In genomic region chr18:58370662-58371061, GRCh38 we compare ENCODE assay signal across 19 cellular contexts.
DNase-seq lines count a peak whose midpoint lies in the region; TF ChIP-seq lines count a peak whose summit lies in the region.
"Had no signal": no experiment of that assay in that cellular context is flagged by ENCODE, and none has a peak within 500 bp of the region (broad histone marks: within the 10 kb centered on the region; RNA-seq: fewer than 3 reads in every experiment).

No MANE protein-coding gene starts in this region.

- 83% methylated on average over 5 of the region's 5 CpGs for WGBS in esophagus muscularis mucosa

- H3K4me3 Mint-ChIP-seq in neural progenitor cell: no peak overlapping the region
- H3K4me3 Mint-ChIP-seq: B cell; CD4-positive, alpha-beta T cell; CD8-positive, alpha-beta memory T cell had no signal

- no peak for TF ChIP-seq EP300 in esophagus muscularis mucosa (IDR thresholded peaks at IDR 0.05)

- intact Hi-C loops in esophagus muscularis mucosa (cut with DNase I): no loop called here

- H3K9me3 Mint-ChIP-seq in neural progenitor cell: no peaks in the 10 kb centered on the region
- H3K9me3 Mint-ChIP-seq: CD4-positive, alpha-beta T cell; CD8-positive, alpha-beta memory T cell had no signal

- peak; percentile 49 for DNase-seq in dermis blood vessel endothelial cell
- DNase-seq in esophagus muscularis mucosa (ENCODE audit: extremely low spot score): peak; percentile 55
- peak; percentile 35 to 67 for DNase-seq in lung microvascular endothelial cell (ENCODE audit: low read depth in 2 of 2)
- DNase-seq in neural progenitor cell (ENCODE audit: low spot score): no peak
- DNase-seq in putamen (ENCODE audit: low spot score): no peak
- DNase-seq in ecto neural progenitor cell (ENCODE audit: low spot score): no peak
- no peak for DNase-seq in HAP-1 (ENCODE audit: low spot score in 2 of 2)
- DNase-seq in DMS 273 treated with DMSO at 0.1 percent for 48 hours (lab: John Stamatoyannopoulos, UW): no peak
- DNase-seq: CD4-positive, alpha-beta T cell; CD8-positive, alpha-beta memory T cell; DMS53; DMS79 treated with DMSO at 0.1 percent for 48 hours; GF-D8; GOT3; HCEC 1CT had no signal

- H3K4me3 ChIP-seq in esophagus muscularis mucosa (no peak overlapping the region), neural progenitor cell (no peak overlapping the region), HAP-1 (no peak overlapping the region)
- H3K4me3 ChIP-seq: BLaER1 had no signal

- H3F3A ChIP-seq in neural progenitor cell (ENCODE audit: low read depth): peaks cover 6% of the 10 kb centered on the region

- no peak overlapping the region for H2AFZ ChIP-seq in neural progenitor cell (replicated peaks)

- no peak overlapping the region for H3K4me2 ChIP-seq in neural progenitor cell
- H3K4me2 ChIP-seq: BLaER1 had no signal

- H3K9ac ChIP-seq in neural progenitor cell: no peak overlapping the region
- H3K9ac ChIP-seq: BLaER1 had no signal

- peaks cover 6% of the 10 kb centered on the region for H4K20me1 ChIP-seq in neural progenitor cell (ENCODE audit: low read depth)
- H4K20me1 ChIP-seq: BLaER1 had no signal

- H3K79me2 ChIP-seq in neural progenitor cell (ENCODE audit: low read depth): no peaks in the 10 kb centered on the region

- H3K9me3 ChIP-seq in esophagus muscularis mucosa (no peaks in the 10 kb centered on the region), neural progenitor cell (ENCODE audit: low read depth) (no peaks in the 10 kb centered on the region), HAP-1 (no peaks in the 10 kb centered on the region)
- H3K9me3 ChIP-seq: BLaER1 had no signal

- peaks cover 26% of the 10 kb centered on the region for H3K36me3 Mint-ChIP-seq in neural progenitor cell

- peak overlapping the region; percentile 54 for H3K27ac Mint-ChIP-seq in neural progenitor cell
- H3K27ac Mint-ChIP-seq: B cell; CD4-positive, alpha-beta T cell had no signal

- no peak for TF ChIP-seq POLR2A in esophagus muscularis mucosa (IDR thresholded peaks at IDR 0.05; ENCODE audit: low read depth)

- H3K27me3 ChIP-seq in esophagus muscularis mucosa (no peaks in the 10 kb centered on the region), neural progenitor cell (no peaks in the 10 kb centered on the region), HAP-1 (ENCODE audit: low read depth) (no peaks in the 10 kb centered on the region)
- H3K27me3 ChIP-seq: BLaER1 had no signal

- H3K4me1 ChIP-seq in esophagus muscularis mucosa (no peaks in the 10 kb centered on the region), neural progenitor cell (peaks cover 21% of the 10 kb centered on the region), HAP-1 (no peaks in the 10 kb centered on the region)

- in situ Hi-C loops in HAP-1 (cut with MboI; ENCODE audit: low sequenced_read_pairs): no loop called here

- no peak overlapping the region for H3K27ac ChIP-seq in esophagus muscularis mucosa (replicated peaks in 1 of 4)
- no peak overlapping the region for H3K27ac ChIP-seq in neural progenitor cell
- H3K27ac ChIP-seq: 22Rv1, BLaER1, C4-2B had no signal

- TF ChIP-seq CTCF in esophagus muscularis mucosa (IDR thresholded peaks at IDR 0.05) (no peak), neural progenitor cell (IDR thresholded peaks at IDR 0.05) (no peak)

- peaks cover 4 to 94% (median 56%) of the 10 kb centered on the region in 4 donors for H3K36me3 ChIP-seq in esophagus muscularis mucosa
- H3K36me3 ChIP-seq in neural progenitor cell: no peaks in the 10 kb centered on the region
- peaks cover 7% of the 10 kb centered on the region for H3K36me3 ChIP-seq in HAP-1 (replicated peaks)

- peaks cover 34% of the 10 kb centered on the region for H3K4me1 Mint-ChIP-seq in neural progenitor cell
- H3K4me1 Mint-ChIP-seq: B cell had no signal

- peaks cover 3% of the 10 kb centered on the region for H3K27me3 Mint-ChIP-seq in neural progenitor cell (ENCODE audit: insufficient read depth, low read depth)
- H3K27me3 Mint-ChIP-seq: B cell; CD4-positive, alpha-beta T cell; CD8-positive, alpha-beta memory T cell had no signal

Comparison
In these comparisons a context has a peak if more than half of its experiments do, and no peak if none do; other contexts are left out.
1. DNase-seq: peak in dermis blood vessel endothelial cell (single experiment), esophagus muscularis mucosa (single experiment) and lung microvascular endothelial cell (2 of 2); none in neural progenitor cell (single experiment), putamen (single experiment), ecto neural progenitor cell (single experiment), HAP-1 (0 of 2) and DMS 273 treated with DMSO at 0.1 percent for 48 hours (single experiment).